ENCODE assay signal across 8 cellular contexts in the genomic region with DNA sequence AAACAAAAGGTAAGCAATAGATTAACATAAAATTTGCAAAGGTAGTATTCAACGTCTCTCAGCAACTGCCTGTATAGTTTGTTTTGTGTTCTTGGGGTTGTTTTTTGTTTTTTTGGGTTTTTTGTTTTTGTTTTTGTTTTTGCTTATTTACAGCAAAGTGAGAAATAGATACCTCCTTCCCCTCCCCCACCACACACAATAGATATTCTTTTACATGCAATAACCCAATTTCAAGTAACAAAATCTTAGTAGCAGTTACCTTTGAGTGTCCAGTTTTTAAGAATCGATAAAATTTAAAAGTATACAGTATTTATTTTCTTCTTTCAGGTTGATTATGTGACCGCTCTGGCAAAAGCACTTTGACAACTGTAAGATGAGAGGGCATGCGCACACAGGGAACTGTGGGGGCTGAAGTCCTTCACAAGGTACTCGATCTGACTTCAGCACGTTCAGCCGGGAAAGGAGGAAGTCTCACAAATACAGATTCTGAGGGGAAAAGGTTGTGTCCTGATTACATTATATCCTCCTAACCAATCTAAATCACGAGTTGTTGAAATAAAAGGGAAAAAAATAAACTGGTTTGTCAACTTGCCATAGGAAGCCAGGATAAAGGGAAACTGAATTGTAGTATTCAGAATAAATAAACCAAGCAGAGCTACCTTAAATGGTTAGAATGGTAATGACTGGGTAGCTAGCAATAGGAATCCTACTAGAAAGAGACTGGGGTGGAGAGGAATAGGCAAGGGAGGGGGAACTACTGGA. TPM values are rescaled to one million over a fixed set of nuclear protein-coding genes. Genes with fewer than 3 reads are reported as not detected.
DNase-seq lines count a peak whose midpoint lies in the region; ATAC-seq and TF ChIP-seq lines count a peak whose summit lies in the region.

No MANE protein-coding gene starts in this region.

- H3K27ac Mint-ChIP-seq in activated naive CD8-positive, alpha-beta T cell treated with anti-CD3 and anti-CD28 coated beads for 36 hours = no peak overlapping the region
- H3K27ac Mint-ChIP-seq in natural killer cell treated with Interleukin-12 subunit alpha and Interleukin-12 subunit beta and Interleukin-15 and Interleukin-18, amount 100 ng/mL, for 72 hours = peak overlapping the region; percentile 22 to 78
- peak overlapping the region; percentile 88 for H3K27ac Mint-ChIP-seq in type B pancreatic cell

- H3K36me3 ChIP-seq in RWPE2 (ENCODE audit: low read depth) = no peaks in the 10 kb centered on the region

- no peaks in the 10 kb centered on the region for H3K9me3 ChIP-seq in RWPE2 (ENCODE audit: severe bottlenecking)

- no peaks in the 10 kb centered on the region for H3K9me3 Mint-ChIP-seq in activated naive CD8-positive, alpha-beta T cell treated with anti-CD3 and anti-CD28 coated beads for 36 hours
- no peaks in the 10 kb centered on the region for H3K9me3 Mint-ChIP-seq in natural killer cell treated with Interleukin-12 subunit alpha and Interleukin-12 subunit beta and Interleukin-15 and Interleukin-18, amount 100 ng/mL, for 72 hours
- no peaks in the 10 kb centered on the region for H3K9me3 Mint-ChIP-seq in type B pancreatic cell

- peak; percentile 53 for ATAC-seq in RWPE2 (ENCODE audit: low read depth)
- ATAC-seq in natural killer cell treated with Interleukin-12 subunit alpha and Interleukin-12 subunit beta and Interleukin-15 and Interleukin-18, amount 100 ng/mL, for 72 hours = no peak

- H3K27ac ChIP-seq in RWPE2 (ENCODE audit: poor library complexity, severe bottlenecking) = peak overlapping the region; percentile 27

- TF ChIP-seq CTCF in RWPE2 (IDR thresholded peaks at IDR 0.05; ENCODE audit: poor library complexity, severe bottlenecking) (no peak), type B pancreatic cell (conservative IDR thresholded peaks at IDR 0.05) (no peak)

- H3K4me1 ChIP-seq in RWPE2 (ENCODE audit: insufficient read depth, poor library complexity, severe bottlenecking) = peaks cover 32% of the 10 kb centered on the region

- H3K27me3 Mint-ChIP-seq in activated naive CD8-positive, alpha-beta T cell treated with anti-CD3 and anti-CD28 coated beads for 36 hours = peaks cover 6% of the 10 kb centered on the region
- H3K27me3 Mint-ChIP-seq in natural killer cell treated with Interleukin-12 subunit alpha and Interleukin-12 subunit beta and Interleukin-15 and Interleukin-18, amount 100 ng/mL, for 72 hours = peaks cover 0 to 2% of the 10 kb centered on the region in 2 donors
- H3K27me3 Mint-ChIP-seq in type B pancreatic cell = peaks cover 27% of the 10 kb centered on the region

- H3K4me1 Mint-ChIP-seq in activated naive CD8-positive, alpha-beta T cell treated with anti-CD3 and anti-CD28 coated beads for 36 hours = peaks cover 18% of the 10 kb centered on the region
- H3K4me1 Mint-ChIP-seq in natural killer cell treated with Interleukin-12 subunit alpha and Interleukin-12 subunit beta and Interleukin-15 and Interleukin-18, amount 100 ng/mL, for 72 hours (ENCODE audit: low read depth in 2 of 2) = peaks cover 31 to 43% of the 10 kb centered on the region in 2 donors
- peaks cover 23% of the 10 kb centered on the region for H3K4me1 Mint-ChIP-seq in type B pancreatic cell (ENCODE audit: unreplicated experiment)

- H3K4me3 ChIP-seq in RWPE2 (ENCODE audit: severe bottlenecking) = peak overlapping the region; percentile 11

- DNase-seq in ELF-1 (ENCODE audit: low read depth, low spot score) (peak; percentile 39), LHCN-M2 (ENCODE audit: low read depth) (peak; percentile 61), RWPE2 (ENCODE audit: low spot score) (no peak), foreskin melanocyte (peak; percentile 49), type B pancreatic cell (ENCODE audit: extremely low spot score, unreplicated experiment) (no peak), EL (no peak)
- peak; percentile 31 for DNase-seq in activated naive CD8-positive, alpha-beta T cell treated with anti-CD3 and anti-CD28 coated beads for 36 hours
- peak; percentile 62 for DNase-seq in natural killer cell treated with Interleukin-12 subunit alpha and Interleukin-12 subunit beta and Interleukin-15 and Interleukin-18, amount 100 ng/mL, for 72 hours (ENCODE audit: low spot score)

- H3K4me3 Mint-ChIP-seq in activated naive CD8-positive, alpha-beta T cell treated with anti-CD3 and anti-CD28 coated beads for 36 hours = peak overlapping the region; percentile 40
- peak overlapping the region; percentile 71 for H3K4me3 Mint-ChIP-seq in natural killer cell treated with Interleukin-12 subunit alpha and Interleukin-12 subunit beta and Interleukin-15 and Interleukin-18, amount 100 ng/mL, for 72 hours
- H3K4me3 Mint-ChIP-seq in type B pancreatic cell = peak overlapping the region; percentile 86

- peaks cover 7% of the 10 kb centered on the region for H3K36me3 Mint-ChIP-seq in activated naive CD8-positive, alpha-beta T cell treated with anti-CD3 and anti-CD28 coated beads for 36 hours
- H3K36me3 Mint-ChIP-seq in natural killer cell treated with Interleukin-12 subunit alpha and Interleukin-12 subunit beta and Interleukin-15 and Interleukin-18, amount 100 ng/mL, for 72 hours = peaks cover 10% of the 10 kb centered on the region
- no peaks in the 10 kb centered on the region for H3K36me3 Mint-ChIP-seq in type B pancreatic cell

- no peaks in the 10 kb centered on the region for H3K27me3 ChIP-seq in RWPE2 (ENCODE audit: insufficient read depth, poor library complexity, severe bottlenecking)

RNA-seq across cellular contexts. Expression of a gene that starts 47.8 kb away (rescaled TPM):
- 0.40 and 0.45 TPM in 2 replicates for total RNA-seq in LHCN-M2 (2014; rRNA removed)
- 0.12 TPM for polyA plus RNA-seq in LHCN-M2 (2012)
- total RNA-seq in activated naive CD8-positive, alpha-beta T cell treated with anti-CD3 and anti-CD28 coated beads for 36 hours = 1 to 10 TPM; 1.5 to 1.9 TPM
- total RNA-seq in natural killer cell treated with Interleukin-12 subunit alpha and Interleukin-12 subunit beta and Interleukin-15 and Interleukin-18, amount 100 ng/mL, for 72 hours = 1 to 10 TPM; 4.0 to 4.8 TPM
- total RNA-seq in type B pancreatic cell (ENCODE audit: low replicate concordance) = 2.3 and 3.7 TPM in 2 replicates

RNA-seq across cellular contexts. Expression of a gene that starts 47.9 kb away (rescaled TPM):
- 7.5 and 12.7 TPM in 2 replicates for total RNA-seq in LHCN-M2 (2014; rRNA removed)
- polyA plus RNA-seq in LHCN-M2 (2012) = 17.8 TPM
- total RNA-seq in activated naive CD8-positive, alpha-beta T cell treated with anti-CD3 and anti-CD28 coated beads for 36 hours = 10 to 100 TPM; 25.6 to 26.5 TPM
- 10 to 100 TPM; 26.5 to 32.0 TPM for total RNA-seq in natural killer cell treated with Interleukin-12 subunit alpha and Interleukin-12 subunit beta and Interleukin-15 and Interleukin-18, amount 100 ng/mL, for 72 hours
- 57.8 and 59.8 TPM in 2 replicates for total RNA-seq in type B pancreatic cell (ENCODE audit: low replicate concordance)

Comparison
In these comparisons a context has a peak if more than half of its experiments do, and no peak if none do; other contexts are left out.
1. DNase-seq: peak in ELF-1 (single experiment), LHCN-M2 (single experiment), activated naive CD8-positive, alpha-beta T cell treated with anti-CD3 and anti-CD28 coated beads for 36 hours (single experiment), foreskin melanocyte (single experiment) and natural killer cell treated with Interleukin-12 subunit alpha and Interleukin-12 subunit beta and Interleukin-15 and Interleukin-18, amount 100 ng/mL, for 72 hours (single experiment); none in RWPE2 (single experiment), type B pancreatic cell (single experiment) and EL (single experiment).
2. Peak in every context shown above with its lines, with median percentiles within 50 percentile points of each other: H3K4me3 Mint-ChIP-seq.